Comparison of ENCODE assay signal across 8 cellular contexts in the genomic region with DNA sequence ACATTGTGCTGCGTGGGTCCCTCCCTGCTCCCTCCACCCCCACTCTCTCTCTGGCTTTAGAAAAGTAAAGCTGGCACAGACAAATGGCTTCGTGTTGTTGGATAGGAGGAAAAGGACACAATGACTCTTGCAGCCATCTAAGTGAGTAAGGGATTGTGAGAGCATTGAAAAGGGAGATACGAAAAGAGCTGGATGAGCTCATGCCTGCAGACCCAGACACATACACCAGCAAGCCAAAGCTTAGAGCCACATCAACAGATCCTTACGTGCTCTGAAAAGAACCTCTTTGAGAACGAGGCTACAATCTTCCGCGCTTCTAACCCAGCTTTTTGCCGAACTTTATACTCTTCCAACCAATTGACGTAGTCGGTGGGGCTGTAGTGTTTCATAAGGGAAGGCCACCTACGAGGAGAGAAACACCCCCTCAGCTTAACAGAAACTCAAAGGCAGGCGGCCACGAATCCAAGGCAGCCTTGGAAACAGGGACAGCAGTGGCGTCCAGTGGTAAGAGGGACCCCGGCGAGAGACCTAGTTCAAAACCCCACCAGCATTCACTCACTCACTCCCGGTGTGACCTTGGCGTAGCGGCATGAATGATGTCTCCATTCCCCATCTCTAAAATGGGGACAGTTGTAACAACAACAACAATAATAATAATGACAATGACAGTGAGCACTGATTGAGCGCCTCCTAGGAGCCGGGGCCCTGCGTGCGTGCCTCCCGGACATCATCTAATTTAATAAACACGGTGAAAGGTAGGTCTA. TPM values are rescaled to one million over a fixed set of nuclear protein-coding genes. Genes with fewer than 3 reads are reported as not detected.
DNase-seq lines count a peak whose midpoint lies in the region; ATAC-seq and TF ChIP-seq lines count a peak whose summit lies in the region.

No MANE protein-coding gene starts in this region.

- H3K9ac ChIP-seq in colonic mucosa (ENCODE audit: low read depth in 2 of 2, low read length in 2 of 2) (peak overlapping the region in 1 of 2 donors; percentile 76), subcutaneous abdominal adipose tissue (ENCODE audit: low read length in 5 of 5) (peak overlapping the region; percentile 26 to 73 (median 49))

- H3K4me3 ChIP-seq in Caco-2 (ENCODE audit: low read depth, low read length) (peak overlapping the region; percentile 100), MG63 (peak overlapping the region; percentile 67), colonic mucosa (peak overlapping the region; percentile 83), right lobe of liver (peak overlapping the region; percentile 74 to 91 (median 84)), subcutaneous abdominal adipose tissue (ENCODE audit: low read depth in 1 of 5, low read length in 5 of 5) (peak overlapping the region; percentile 78 to 99 (median 95))

- H3K9me3 ChIP-seq in Caco-2 (no peaks in the 10 kb centered on the region), MG63 (no peaks in the 10 kb centered on the region), colonic mucosa (no peaks in the 10 kb centered on the region), right lobe of liver (peaks cover 0 to 3% (median 0%) of the 10 kb centered on the region in 4 donors), subcutaneous abdominal adipose tissue (ENCODE audit: control insufficient read depth in 5 of 5, low read length in 5 of 5) (peaks cover 0 to 5% (median 0%) of the 10 kb centered on the region in 5 donors)

- peak overlapping the region; percentile 89 for H3K4me3 Mint-ChIP-seq in Caco-2 (ENCODE audit: unreplicated experiment)

- peaks cover 6% of the 10 kb centered on the region; the same call in 1 of the 2 replicates for H3K4me1 ChIP-seq in Caco-2
- H3K4me1 ChIP-seq in colonic mucosa, result peaks cover 7% of the 10 kb centered on the region
- H3K4me1 ChIP-seq in right lobe of liver, result peaks cover 0 to 30% (median 11%) of the 10 kb centered on the region in 4 donors
- H3K4me1 ChIP-seq in subcutaneous abdominal adipose tissue (ENCODE audit: control insufficient read depth in 5 of 5, insufficient read depth in 5 of 5, low read length in 5 of 5), result peaks cover 5 to 20% (median 16%) of the 10 kb centered on the region in 5 donors

- CTCF ChIA-PET in Caco-2 (lab: Charles Lee), result interaction anchor here (0.7 kb wide), 1 partner anchor 326 kb away, joined by 3 read pairs; no protein-coding TSS in a partner anchor

- DNase-seq in Caco-2, result no peak
- DNase-seq in MG63, result no peak
- DNase-seq in colonic mucosa, result no peak
- DNase-seq in right lobe of liver, result no peak
- no peak for DNase-seq in NCI-H446 (lab: John Stamatoyannopoulos, UW)
- DNase-seq in NCI-H345 (lab: John Stamatoyannopoulos, UW), result no peak

- peak overlapping the region; percentile 45 for H3K27ac Mint-ChIP-seq in Caco-2 (ENCODE audit: unreplicated experiment)

- TF ChIP-seq CTCF in Caco-2 (IDR thresholded peaks at IDR 0.05; ENCODE audit: insufficient read depth in 1 of 2, low read depth in 1 of 2, low read length in 1 of 2, severe bottlenecking in 1 of 2, unreplicated experiment in 1 of 2) (no peak), colonic mucosa (IDR thresholded peaks at IDR 0.05) (no peak), right lobe of liver (IDR thresholded peaks at IDR 0.05) (no peak)

- peaks cover 20% of the 10 kb centered on the region for H3K36me3 Mint-ChIP-seq in Caco-2 (ENCODE audit: insufficient read depth, unreplicated experiment)

- 0 out of 2 replicates have a peak, but pooled peaks cover under 1% of the 10 kb centered on the region for H3K36me3 ChIP-seq in Caco-2 (ENCODE audit: control insufficient read depth, insufficient read depth, low read length)
- H3K36me3 ChIP-seq in MG63, result peaks cover 16% of the 10 kb centered on the region
- no peaks in the 10 kb centered on the region for H3K36me3 ChIP-seq in colonic mucosa
- H3K36me3 ChIP-seq in right lobe of liver, result peaks cover 0 to 24% (median 10%) of the 10 kb centered on the region in 4 donors
- H3K36me3 ChIP-seq in subcutaneous abdominal adipose tissue (ENCODE audit: control insufficient read depth in 5 of 5, insufficient read depth in 5 of 5, low read length in 5 of 5), result peaks cover 8 to 19% (median 14%) of the 10 kb centered on the region in 5 donors

- H3K27me3 Mint-ChIP-seq in Caco-2 (ENCODE audit: insufficient read depth, unreplicated experiment), result peaks cover 4% of the 10 kb centered on the region

- peaks cover 12% of the 10 kb centered on the region for H3K4me1 Mint-ChIP-seq in Caco-2 (ENCODE audit: low read depth, unreplicated experiment)

- peak overlapping the region; percentile 36 for H3K27ac ChIP-seq in colonic mucosa
- peak overlapping the region; percentile 76 to 86 (median 86) for H3K27ac ChIP-seq in right lobe of liver
- peak overlapping the region; percentile 37 for H3K27ac ChIP-seq in subcutaneous abdominal adipose tissue (ENCODE audit: low read depth, low read length)

- TF ChIP-seq POLR2A in right lobe of liver (IDR thresholded peaks at IDR 0.05), result peak; percentile 31

- intact Hi-C loops in Caco-2 (cut with micrococcal nuclease; ENCODE audit: unreplicated experiment), result no loop called here
- intact Hi-C loops in colonic mucosa (cut with DNase I), result no loop called here
- intact Hi-C loops in right lobe of liver (cut with DNase I), result no loop called here

- WGBS in right lobe of liver (ENCODE audit: insufficient coverage, low coverage, low lambda C conversion rate, missing lambda C conversion rate), result 16% methylated on average over 18 of the region's 25 CpGs

- POLR2A ChIA-PET in Caco-2 (lab: Charles Lee), result no interaction called here

- peaks cover 10% of the 10 kb centered on the region for H3K9me3 Mint-ChIP-seq in Caco-2 (ENCODE audit: unreplicated experiment)

- BruUV-seq in Caco-2 (replicated peaks; lab: Mats Ljungman, UMichigan), result no TSS peak

- H3K27me3 ChIP-seq in Caco-2 (replicated peaks; ENCODE audit: control insufficient read depth, insufficient read depth, low read length) (no peaks in the 10 kb centered on the region), MG63 (no peaks in the 10 kb centered on the region), colonic mucosa (no peaks in the 10 kb centered on the region), right lobe of liver (no peaks in the 10 kb centered on the region), subcutaneous abdominal adipose tissue (ENCODE audit: control insufficient read depth in 5 of 5, insufficient read depth in 4 of 5, low read length in 5 of 5) (no peaks in the 10 kb centered on the region)

- ATAC-seq in right lobe of liver (peak; percentile 5 to 52 (median 12)), GM21528 (IDR thresholded peaks at IDR 0.05; ENCODE audit: low FRiP score, unreplicated experiment) (no peak)

RNA-seq across cellular contexts. Expression of gene FBXO21, which starts 1.1 kb away (rescaled TPM):
- 37.3 and 44.5 TPM in 2 replicates for total RNA-seq in Caco-2 (2022)
- total RNA-seq in MG63 (2014; rRNA removed; shearing (Covaris generic); ENCODE audit: low replicate concordance), result 10.4 and 12.0 TPM in 2 replicates
- total RNA-seq in colonic mucosa, result 10 to 100 TPM; 34.5 to 34.7 TPM
- total RNA-seq in right lobe of liver, result 10 to 100 TPM; 12.8 to 28.7 (median 20.1) TPM

Comparison
In these comparisons a context has a peak if more than half of its experiments do, and no peak if none do; other contexts are left out.
1. H3K27ac ChIP-seq: peak in every context shown above with its lines; median percentile 86 in right lobe of liver; 37 in subcutaneous abdominal adipose tissue; 36 in colonic mucosa.